Comparison of ENCODE assay signal across 8 cellular contexts in genomic region chr15:72365844-72366243, GRCh38. TPM values are rescaled to one million over a fixed set of nuclear protein-coding genes. Genes with fewer than 3 reads are reported as not detected.
DNase-seq lines count a peak whose midpoint lies in the region; ATAC-seq, FAIRE-seq and TF ChIP-seq lines count a peak whose summit lies in the region.

No MANE protein-coding gene starts in this region.

- DNase-seq in NAMALWA (ENCODE audit: low spot score) = peak; percentile 14
- DNase-seq in lower lobe of right lung = no peak
- no peak for DNase-seq in stimulated activated CD4-positive, alpha-beta T cell treated with anti-CD3 and anti-CD28 coated beads, Interleukin-15, amount 100 ng/mL, for 24 hours
- no peak for DNase-seq in amniotic stem cell (lab: John Stamatoyannopoulos, UW)
- no peak for DNase-seq in breast epithelium (ENCODE audit: low spot score in 2 of 2)
- no peak for DNase-seq in kidney

- no peak overlapping the region for H3K9ac ChIP-seq in kidney (ENCODE audit: low read length in 2 of 2)

- no peak overlapping the region for H3K4me3 ChIP-seq in lower lobe of right lung
- no peak overlapping the region for H3K4me3 ChIP-seq in breast epithelium
- no peak overlapping the region for H3K4me3 ChIP-seq in kidney (ENCODE audit: low read length in 2 of 2)

- H3K4me1 ChIP-seq in lower lobe of right lung (peaks cover 38% of the 10 kb centered on the region), breast epithelium (no peaks in the 10 kb centered on the region), kidney (ENCODE audit: control insufficient read depth in 1 of 2, insufficient read depth in 1 of 2, low read depth in 1 of 2, low read length in 2 of 2) (peaks cover 5 to 16% of the 10 kb centered on the region in 2 donors)

- ATAC-seq in GM18858 (IDR thresholded peaks at IDR 0.05; ENCODE audit: unreplicated experiment) (peak; percentile 96), GM21825 (IDR thresholded peaks at IDR 0.05; ENCODE audit: unreplicated experiment) (peak; percentile 88), lower lobe of right lung (peak; percentile 68 to 72)

- peaks cover 13% of the 10 kb centered on the region for H3K36me3 ChIP-seq in lower lobe of right lung
- no peaks in the 10 kb centered on the region for H3K36me3 ChIP-seq in breast epithelium
- peaks cover 3 to 6% of the 10 kb centered on the region in 2 donors for H3K36me3 ChIP-seq in kidney (ENCODE audit: control insufficient read depth in 1 of 2, insufficient read depth in 2 of 2, low read length in 2 of 2)

- no peak for TF ChIP-seq POLR2A in breast epithelium (IDR thresholded peaks at IDR 0.05)

- TF ChIP-seq CTCF in lower lobe of right lung (IDR thresholded peaks at IDR 0.05) = no peak
- TF ChIP-seq CTCF in breast epithelium (IDR thresholded peaks at IDR 0.05) = no peak
- no peak for TF ChIP-seq CTCF in kidney (IDR thresholded peaks at IDR 0.05; ENCODE audit: borderline replicate concordance, extremely low read depth, insufficient read depth)

- no peaks in the 10 kb centered on the region for H3K27me3 ChIP-seq in lower lobe of right lung (ENCODE audit: low read depth)
- H3K27me3 ChIP-seq in breast epithelium = no peaks in the 10 kb centered on the region

- intact Hi-C loops in lower lobe of right lung (cut with DNase I) = no loop called here
- intact Hi-C loops in breast epithelium (cut with DNase I; ENCODE audit: low total_unique reads) = no loop called here
- intact Hi-C loops in kidney (cut with DNase I) = no loop called here

- no peak for FAIRE-seq in kidney (lab: Jason Lieb, UNC)

- H3K9me3 ChIP-seq in lower lobe of right lung = no peaks in the 10 kb centered on the region
- no peaks in the 10 kb centered on the region for H3K9me3 ChIP-seq in breast epithelium
- no peaks in the 10 kb centered on the region for H3K9me3 ChIP-seq in kidney (ENCODE audit: control insufficient read depth in 1 of 2, low read length in 2 of 2)

- H3K27ac ChIP-seq in lower lobe of right lung (no peak overlapping the region), breast epithelium (no peak overlapping the region), kidney (ENCODE audit: low read depth in 2 of 2, low read length in 2 of 2) (no peak overlapping the region)

RNA-seq across cellular contexts. Expression of gene HEXA, which starts 10.0 kb away (rescaled TPM):
- total RNA-seq in lower lobe of right lung = 219 TPM
- 100 to 1,000 TPM in 1 of 3 donors, 10 to 100 TPM in 2; 63.6 to 147 (median 81.1) TPM for total RNA-seq in breast epithelium
- 138 TPM for total RNA-seq in kidney
- polyA plus RNA-seq in kidney (ENCODE audit: insufficient read depth, low read depth, low replicate concordance) = 199 TPM

RNA-seq across cellular contexts. Expression of gene TMEM202, which starts 32.3 kb away (rescaled TPM):
- total RNA-seq in lower lobe of right lung (not detected), breast epithelium (not detected), kidney (not detected)
- not detected for polyA plus RNA-seq in kidney (ENCODE audit: insufficient read depth, low read depth, low replicate concordance)

RNA-seq across cellular contexts. Expression of gene CELF6, which starts 45.9 kb away (rescaled TPM):
- total RNA-seq in lower lobe of right lung = 5.7 TPM
- total RNA-seq in breast epithelium = 1 to 10 TPM; 2.6 to 3.5 (median 2.9) TPM
- total RNA-seq in kidney = 3.5 TPM
- 3.8 TPM for polyA plus RNA-seq in kidney (ENCODE audit: insufficient read depth, low read depth, low replicate concordance)
